21 cellular contexts compared by ENCODE assay signal in the genomic region with DNA sequence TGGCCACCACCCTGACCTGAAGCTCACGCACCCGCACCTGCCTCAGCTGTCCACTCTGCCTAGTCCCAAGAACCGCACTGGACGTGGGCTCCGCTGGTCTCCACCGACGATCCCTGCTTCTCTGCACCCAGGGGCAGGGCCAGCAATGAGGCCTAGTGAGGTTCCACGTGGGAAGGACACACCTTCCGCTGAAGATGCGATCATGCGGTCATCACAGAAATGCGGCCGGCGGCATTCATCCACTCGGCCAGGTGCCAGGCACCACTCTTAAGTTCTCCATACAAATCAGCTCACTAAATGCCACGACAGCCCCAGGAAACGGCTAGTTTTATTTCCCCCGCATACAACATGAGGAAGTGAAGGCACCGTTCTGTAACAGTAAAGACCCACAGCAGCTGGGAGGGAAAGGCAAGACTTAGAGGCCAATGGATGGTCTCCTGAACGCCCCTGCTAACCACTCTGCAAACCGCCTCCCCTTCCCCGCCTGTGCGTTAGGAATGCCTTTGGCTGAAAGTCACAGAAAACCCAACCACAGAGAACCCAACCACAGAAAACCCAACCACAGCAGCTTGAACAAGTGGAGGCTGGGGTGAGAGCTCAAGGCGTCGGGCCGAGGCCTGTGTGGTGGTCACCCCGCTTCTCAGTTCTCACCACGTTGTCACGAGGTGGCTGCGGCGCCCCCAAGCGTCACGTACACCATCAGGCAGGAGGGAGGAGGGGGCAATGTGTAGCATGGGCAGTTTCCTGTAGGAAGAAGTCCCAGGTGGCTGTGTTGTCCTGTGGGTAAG.
"Had no signal": no experiment of that assay in that cellular context is flagged by ENCODE, and none has a peak within 500 bp of the region (broad histone marks: within the 10 kb centered on the region; RNA-seq: fewer than 3 reads in every experiment).

No MANE protein-coding gene starts in this region.

- H3K4me3 ChIP-seq: gastrocnemius medialis, heart right ventricle, lung, suprapubic skin, upper lobe of left lung had no signal

- H3K4me1 ChIP-seq: gastrocnemius medialis, heart right ventricle, suprapubic skin, upper lobe of left lung had no signal

- ATAC-seq: gastrocnemius medialis; heart right ventricle; naive thymus-derived CD8-positive, alpha-beta T cell had no signal

- FAIRE-seq: bronchial epithelial cell, islet of Langerhans, small intestine had no signal

- DNase-seq: activated CD4-positive, alpha-beta T cell treated with anti-CD3 and anti-CD28 coated beads, Interleukin-2, amount 10 ng/mL, durations not matched to agents 24 days and 14 days; activated CD4-positive, CD25-positive, alpha-beta regulatory T cell; activated CD8-positive, alpha-beta memory T cell treated with anti-CD3 and anti-CD28 coated beads for 24 hours; activated naive CD4-positive, alpha-beta T cell treated with Interleukin-2 at 50 U/mL for 16 hours; activated T-cell treated with anti-CD3 and anti-CD28 coated beads for 4 hours; anterior cingulate cortex; endodermal cell; gastrocnemius medialis; heart right ventricle; midbrain; naive thymus-derived CD8-positive, alpha-beta T cell; nucleus accumbens; small intestine; stimulated activated CD4-positive, alpha-beta T cell treated with anti-CD3 and anti-CD28 coated beads, Interleukin-4, amount 100 ng/mL, for 4 hours; stimulated activated CD8-positive, alpha-beta memory T cell treated with anti-CD3 and anti-CD28 coated beads, Interleukin-4, amount 100 ng/mL, for 48 hours; stimulated activated naive CD4-positive, alpha-beta T cell treated with Interleukin-2 at 50 U/mL for 16 hours had no signal

- H3K36me3 ChIP-seq: gastrocnemius medialis, heart right ventricle, suprapubic skin, upper lobe of left lung had no signal

- H3K9me3 ChIP-seq: gastrocnemius medialis, suprapubic skin had no signal

- H3K27me3 ChIP-seq: upper lobe of left lung had no signal

- H3K27ac ChIP-seq: gastrocnemius medialis, heart right ventricle, suprapubic skin, upper lobe of left lung had no signal
